1 cellular context compared by ENCODE assay signal in the genomic region with DNA sequence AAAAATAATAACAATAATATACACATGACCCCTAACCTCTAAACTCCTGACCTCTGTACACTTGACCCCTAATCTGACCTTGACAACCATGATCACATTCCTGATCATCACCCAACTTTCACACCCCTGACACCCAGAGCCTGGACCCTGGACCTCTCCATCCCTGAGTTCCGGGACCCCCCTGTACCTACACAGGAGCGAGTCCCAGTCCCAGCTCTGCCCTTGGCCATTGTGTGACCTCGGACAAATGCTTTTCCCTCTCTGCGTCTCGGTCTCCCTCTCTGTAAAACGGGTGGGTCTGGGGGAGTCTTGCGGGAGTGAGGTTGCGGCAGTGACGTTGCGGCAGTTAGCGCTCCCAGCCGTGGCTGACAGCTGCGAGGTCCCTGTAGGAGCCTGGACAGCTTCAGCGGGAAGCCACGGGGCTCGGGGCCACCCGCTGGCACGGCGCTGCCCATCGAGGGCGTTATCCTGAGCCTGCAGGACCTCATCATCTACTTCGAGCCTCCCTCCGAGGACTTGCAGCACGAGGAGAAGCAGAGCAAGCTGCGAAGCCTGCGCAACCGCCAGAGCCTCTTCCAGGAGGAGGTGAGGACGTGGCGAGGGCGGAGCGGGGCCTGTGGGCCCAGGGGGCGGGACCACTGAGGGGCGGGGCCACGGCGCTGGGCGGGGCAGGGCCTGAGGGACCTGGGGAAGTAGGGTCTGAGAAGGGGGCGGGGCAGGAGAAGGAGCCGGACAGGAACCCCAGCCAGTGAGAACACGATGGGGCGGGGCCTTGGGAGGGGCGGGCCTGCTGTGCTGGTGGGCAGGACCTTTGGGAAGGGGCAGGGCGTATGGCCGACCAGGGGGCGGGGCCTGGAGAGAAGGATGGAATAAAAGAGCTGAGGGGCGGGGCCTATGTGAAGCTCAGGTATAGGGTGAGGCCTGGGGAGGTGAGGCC.
TF ChIP-seq lines count a peak whose summit lies in the region.

No MANE protein-coding gene starts in this region.

TF ChIP-seq in H1, 55 proteins besides CTCF, POLR2A, EP300 and RAD21:
- 0 out of 2 replicates have a peak, but pooled peaks have one; percentile 16 for TF ChIP-seq TBP (IDR thresholded peaks at IDR 0.05; ENCODE audit: low read depth, low read length)
- no peak for TF ChIP-seq CTBP2 (IDR thresholded peaks at IDR 0.05; ENCODE audit: borderline replicate concordance, insufficient read depth, insufficient read length, low read length)
- no peak for TF ChIP-seq KDM5A (IDR thresholded peaks at IDR 0.05; ENCODE audit: low read length)
- TF ChIP-seq GABPA (IDR thresholded peaks at IDR 0.05; ENCODE audit: borderline replicate concordance, insufficient read depth, low read length): no peak
- TF ChIP-seq CEBPB (IDR thresholded peaks at IDR 0.05; ENCODE audit: low read depth, low read length): no peak; the same call in 1 of the 2 replicates
- TF ChIP-seq, protein P1, sequence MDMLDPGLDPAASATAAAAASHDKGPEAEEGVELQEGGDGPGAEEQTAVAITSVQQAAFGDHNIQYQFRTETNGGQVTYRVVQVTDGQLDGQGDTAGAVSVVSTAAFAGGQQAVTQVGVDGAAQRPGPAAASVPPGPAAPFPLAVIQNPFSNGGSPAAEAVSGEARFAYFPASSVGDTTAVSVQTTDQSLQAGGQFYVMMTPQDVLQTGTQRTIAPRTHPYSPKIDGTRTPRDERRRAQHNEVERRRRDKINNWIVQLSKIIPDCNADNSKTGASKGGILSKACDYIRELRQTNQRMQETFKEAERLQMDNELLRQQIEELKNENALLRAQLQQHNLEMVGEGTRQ (IDR thresholded peaks at IDR 0.05; ENCODE audit: low read length): no peak
- no peak for TF ChIP-seq SIX5 (IDR thresholded peaks at IDR 0.05; ENCODE audit: low read depth, low read length)
- TF ChIP-seq, protein P2, sequence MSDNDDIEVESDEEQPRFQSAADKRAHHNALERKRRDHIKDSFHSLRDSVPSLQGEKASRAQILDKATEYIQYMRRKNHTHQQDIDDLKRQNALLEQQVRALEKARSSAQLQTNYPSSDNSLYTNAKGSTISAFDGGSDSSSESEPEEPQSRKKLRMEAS (IDR thresholded peaks at IDR 0.05): peak; percentile 96
- no peak for TF ChIP-seq CBX8 (IDR thresholded peaks at IDR 0.05; ENCODE audit: borderline replicate concordance, low read depth, low read length)
- TF ChIP-seq, protein P3, sequence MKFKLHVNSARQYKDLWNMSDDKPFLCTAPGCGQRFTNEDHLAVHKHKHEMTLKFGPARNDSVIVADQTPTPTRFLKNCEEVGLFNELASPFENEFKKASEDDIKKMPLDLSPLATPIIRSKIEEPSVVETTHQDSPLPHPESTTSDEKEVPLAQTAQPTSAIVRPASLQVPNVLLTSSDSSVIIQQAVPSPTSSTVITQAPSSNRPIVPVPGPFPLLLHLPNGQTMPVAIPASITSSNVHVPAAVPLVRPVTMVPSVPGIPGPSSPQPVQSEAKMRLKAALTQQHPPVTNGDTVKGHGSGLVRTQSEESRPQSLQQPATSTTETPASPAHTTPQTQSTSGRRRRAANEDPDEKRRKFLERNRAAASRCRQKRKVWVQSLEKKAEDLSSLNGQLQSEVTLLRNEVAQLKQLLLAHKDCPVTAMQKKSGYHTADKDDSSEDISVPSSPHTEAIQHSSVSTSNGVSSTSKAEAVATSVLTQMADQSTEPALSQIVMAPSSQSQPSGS (IDR thresholded peaks at IDR 0.05; ENCODE audit: low read length): no peak
- no peak for TF ChIP-seq BCL11A (IDR thresholded peaks at IDR 0.05; ENCODE audit: low read depth in 2 of 2, low read length in 2 of 2)
- no peak for TF ChIP-seq BRCA1 (IDR thresholded peaks at IDR 0.05; ENCODE audit: low read depth, low read length)
- peak; percentile 93 for TF ChIP-seq SP4 (IDR thresholded peaks at IDR 0.05; ENCODE audit: low read length)
- no peak for TF ChIP-seq RBBP5 (IDR thresholded peaks at IDR 0.05; ENCODE audit: borderline replicate concordance, low read depth, low read length)
- no peak for TF ChIP-seq SAP30 (IDR thresholded peaks at IDR 0.05; ENCODE audit: insufficient read depth, insufficient replicate concordance, low read length)
- TF ChIP-seq SP1 (IDR thresholded peaks at IDR 0.05; ENCODE audit: low read depth, low read length): peak; percentile 27; the same call in 1 of the 2 replicates
- TF ChIP-seq SUZ12 (IDR thresholded peaks at IDR 0.05; ENCODE audit: low read length): no peak
- TF ChIP-seq SIRT6 (IDR thresholded peaks at IDR 0.05; ENCODE audit: low read length): no peak
- TF ChIP-seq RXRA (IDR thresholded peaks at IDR 0.05; ENCODE audit: insufficient read depth, low read depth, low read length): no peak
- no peak for TF ChIP-seq CREB1 (IDR thresholded peaks at IDR 0.05)
- TF ChIP-seq CBX5 (IDR thresholded peaks at IDR 0.05; ENCODE audit: low read depth, low read length): no peak
- TF ChIP-seq, protein P4, sequence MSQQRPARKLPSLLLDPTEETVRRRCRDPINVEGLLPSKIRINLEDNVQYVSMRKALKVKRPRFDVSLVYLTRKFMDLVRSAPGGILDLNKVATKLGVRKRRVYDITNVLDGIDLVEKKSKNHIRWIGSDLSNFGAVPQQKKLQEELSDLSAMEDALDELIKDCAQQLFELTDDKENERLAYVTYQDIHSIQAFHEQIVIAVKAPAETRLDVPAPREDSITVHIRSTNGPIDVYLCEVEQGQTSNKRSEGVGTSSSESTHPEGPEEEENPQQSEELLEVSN (IDR thresholded peaks at IDR 0.05): peak; percentile 90
- TF ChIP-seq, protein P5, sequence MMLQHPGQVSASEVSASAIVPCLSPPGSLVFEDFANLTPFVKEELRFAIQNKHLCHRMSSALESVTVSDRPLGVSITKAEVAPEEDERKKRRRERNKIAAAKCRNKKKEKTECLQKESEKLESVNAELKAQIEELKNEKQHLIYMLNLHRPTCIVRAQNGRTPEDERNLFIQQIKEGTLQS (IDR thresholded peaks at IDR 0.05; ENCODE audit: insufficient read depth, low read depth, low read length): no peak
- TF ChIP-seq TEAD4 (IDR thresholded peaks at IDR 0.05; ENCODE audit: low read depth, low read length): no peak
TF ChIP-seq in H1: peak in this region for 5.
